Comparison of ENCODE assay signal across 1 cellular context in the genomic region with DNA sequence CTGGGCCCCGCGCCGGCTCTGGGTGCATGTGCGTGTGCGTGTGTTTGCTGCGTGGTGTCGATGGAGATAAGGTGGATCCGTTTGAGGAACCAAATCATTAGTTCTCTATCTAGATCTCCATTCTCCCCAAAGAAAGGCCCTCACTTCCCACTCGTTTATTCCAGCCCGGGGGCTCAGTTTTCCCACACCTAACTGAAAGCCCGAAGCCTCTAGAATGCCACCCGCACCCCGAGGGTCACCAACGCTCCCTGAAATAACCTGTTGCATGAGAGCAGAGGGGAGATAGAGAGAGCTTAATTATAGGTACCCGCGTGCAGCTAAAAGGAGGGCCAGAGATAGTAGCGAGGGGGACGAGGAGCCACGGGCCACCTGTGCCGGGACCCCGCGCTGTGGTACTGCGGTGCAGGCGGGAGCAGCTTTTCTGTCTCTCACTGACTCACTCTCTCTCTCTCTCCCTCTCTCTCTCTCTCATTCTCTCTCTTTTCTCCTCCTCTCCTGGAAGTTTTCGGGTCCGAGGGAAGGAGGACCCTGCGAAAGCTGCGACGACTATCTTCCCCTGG.
TF ChIP-seq lines count a peak whose summit lies in the region.

No MANE protein-coding gene starts in this region.

TF ChIP-seq in H1, 55 proteins besides CTCF, POLR2A, EP300 and RAD21:
- TF ChIP-seq, protein P1, sequence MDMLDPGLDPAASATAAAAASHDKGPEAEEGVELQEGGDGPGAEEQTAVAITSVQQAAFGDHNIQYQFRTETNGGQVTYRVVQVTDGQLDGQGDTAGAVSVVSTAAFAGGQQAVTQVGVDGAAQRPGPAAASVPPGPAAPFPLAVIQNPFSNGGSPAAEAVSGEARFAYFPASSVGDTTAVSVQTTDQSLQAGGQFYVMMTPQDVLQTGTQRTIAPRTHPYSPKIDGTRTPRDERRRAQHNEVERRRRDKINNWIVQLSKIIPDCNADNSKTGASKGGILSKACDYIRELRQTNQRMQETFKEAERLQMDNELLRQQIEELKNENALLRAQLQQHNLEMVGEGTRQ (IDR thresholded peaks at IDR 0.05; ENCODE audit: low read length) = no peak
- TF ChIP-seq SUZ12 (IDR thresholded peaks at IDR 0.05; ENCODE audit: low read length) = peak; percentile 96
- no peak for TF ChIP-seq JUND (IDR thresholded peaks at IDR 0.05; ENCODE audit: low read length)
- peak; percentile 59; the same call in 1 of the 2 replicates for TF ChIP-seq E2F6 (IDR thresholded peaks at IDR 0.05)
- no peak for TF ChIP-seq EGR1 (IDR thresholded peaks at IDR 0.05; ENCODE audit: borderline replicate concordance, low read depth, low read length)
- peak; percentile 65 for TF ChIP-seq RNF2 (IDR thresholded peaks at IDR 0.05; ENCODE audit: borderline replicate concordance, low read depth, low read length, missing control alignments, poor library complexity, severe bottlenecking)
